ENCODE assay signal across 12 cellular contexts in genomic region chr11:10898003-10898762, GRCh38. TPM values are rescaled to one million over a fixed set of nuclear protein-coding genes. Genes with fewer than 3 reads are reported as not detected.
DNase-seq lines count a peak whose midpoint lies in the region; ATAC-seq, FAIRE-seq and TF ChIP-seq lines count a peak whose summit lies in the region.
"Had no signal": no experiment of that assay in that cellular context is flagged by ENCODE, and none has a peak within 500 bp of the region (broad histone marks: within the 10 kb centered on the region; RNA-seq: fewer than 3 reads in every experiment).

No MANE protein-coding gene starts in this region.

- BruUV-seq in PC-3 (replicated peaks; lab: Mats Ljungman, UMichigan): no TSS peak

- H3K14ac ChIP-seq in trophoblast cell (ENCODE audit: low read length): peak overlapping the region; percentile 8

- H3F3A ChIP-seq in PC-3 (ENCODE audit: low read length, unreplicated experiment): peaks cover 19% of the 10 kb centered on the region

- in situ Hi-C loops in ACHN (cut with HindIII; ENCODE audit: low pct_ligation_motif_present, low pct_unique_long_range_greater_than_20kb, low sequenced_read_pairs): no loop called here

- intact Hi-C loops in PC-3 (cut with micrococcal nuclease): no loop called here

- H3K4me3 ChIP-seq in ACC112 (ENCODE audit: low read depth, low read length) (peak overlapping the region; percentile 60), PC-3 (ENCODE audit: low read length) (peak overlapping the region; percentile 18; the same call in 1 of the 2 replicates), esophagus (ENCODE audit: low read depth in 1 of 2, low read length in 2 of 2) (no peak overlapping the region), trophoblast cell (ENCODE audit: low read depth, low read length) (no peak overlapping the region), small intestine (ENCODE audit: low read depth in 1 of 2, low read length in 2 of 2) (no peak overlapping the region)

- H3K9ac ChIP-seq in PC-3 (ENCODE audit: low read length) (peak overlapping the region; percentile 96), trophoblast cell (ENCODE audit: low read length) (no peak overlapping the region)

- H2AFZ ChIP-seq in ACC112 (ENCODE audit: low read length, unreplicated experiment) (no peak overlapping the region), PC-3 (ENCODE audit: low read length) (no peak overlapping the region), trophoblast cell (ENCODE audit: insufficient read depth, low read length, poor library complexity) (no peak overlapping the region)

- H3K18ac ChIP-seq in trophoblast cell (ENCODE audit: low read length): no peak overlapping the region

- H3K9me3 ChIP-seq in PC-3 (ENCODE audit: low read length) (no peaks in the 10 kb centered on the region), esophagus (ENCODE audit: control insufficient read depth in 2 of 2, insufficient read depth in 1 of 2, low read depth in 1 of 2, low read length in 1 of 2) (no peaks in the 10 kb centered on the region), trophoblast cell (ENCODE audit: insufficient read depth, low read depth, low read length) (no peaks in the 10 kb centered on the region), small intestine (ENCODE audit: control insufficient read depth, low read depth) (no peaks in the 10 kb centered on the region)

- CTCF ChIA-PET in PC-3 (lab: Charles Lee): no interaction called here

- H2AK5ac ChIP-seq in trophoblast cell (ENCODE audit: low read length): peak overlapping the region; percentile 18

- H4K8ac ChIP-seq in trophoblast cell (ENCODE audit: low read depth, low read length): no peak overlapping the region

- peak overlapping the region; percentile 71 for H3K4me2 ChIP-seq in PC-3 (ENCODE audit: low read length)
- no peak overlapping the region for H3K4me2 ChIP-seq in trophoblast cell (ENCODE audit: low read length)

- no peak overlapping the region for H4K12ac ChIP-seq in trophoblast cell (ENCODE audit: low read depth, low read length)

- H3K4ac ChIP-seq in trophoblast cell (ENCODE audit: low read depth, low read length): no peak overlapping the region

- no peak for ATAC-seq in PC-3
- ATAC-seq in GM18909 (IDR thresholded peaks at IDR 0.05; ENCODE audit: poor library complexity, unreplicated experiment): no peak

- H3K9me2 ChIP-seq in PC-3 (replicated peaks; ENCODE audit: low read length): no peaks in the 10 kb centered on the region

- H3K36me3 ChIP-seq in ACC112 (ENCODE audit: insufficient read depth, low read length) (no peaks in the 10 kb centered on the region), PC-3 (ENCODE audit: low read depth, low read length) (no peaks in the 10 kb centered on the region), esophagus (ENCODE audit: control insufficient read depth in 2 of 2, insufficient read depth in 2 of 2, low read length in 1 of 2) (no peaks in the 10 kb centered on the region), trophoblast cell (ENCODE audit: control insufficient read depth in 1 of 2, insufficient read depth in 2 of 2, low read length in 2 of 2) (no peaks in the 10 kb centered on the region), small intestine (ENCODE audit: control insufficient read depth in 2 of 2, insufficient read depth in 2 of 2, low read length in 2 of 2) (no peaks in the 10 kb centered on the region)

- WGBS in esophagus, 2 donors: 94 to 95% methylated on average over 5 of the region's 5 CpGs
- no CpG with 5 or more reads among the region's 5 CpGs for WGBS in trophoblast cell (ENCODE audit: extremely low coverage, insufficient coverage, insufficient read length)
- 93 to 95% (median 94%) methylated on average over 5 of the region's 5 CpGs for WGBS in small intestine, 3 donors

- no peaks in the 10 kb centered on the region for H4K20me1 ChIP-seq in PC-3 (ENCODE audit: low read length)

- H4K91ac ChIP-seq in trophoblast cell (ENCODE audit: low read depth, low read length): peak overlapping the region; percentile 82

- H3K79me1 ChIP-seq in trophoblast cell (ENCODE audit: low read length): peaks cover 16% of the 10 kb centered on the region

- H3K27me3 ChIP-seq in ACC112 (ENCODE audit: insufficient read depth, low read length) (no peaks in the 10 kb centered on the region), PC-3 (ENCODE audit: low read length) (no peaks in the 10 kb centered on the region), esophagus (ENCODE audit: control insufficient read depth in 1 of 2, insufficient read depth in 2 of 2, low read length in 2 of 2) (no peaks in the 10 kb centered on the region), trophoblast cell (ENCODE audit: insufficient read depth, low read length) (no peaks in the 10 kb centered on the region), small intestine (ENCODE audit: control insufficient read depth in 2 of 2, insufficient read depth in 2 of 2, low read length in 2 of 2) (no peaks in the 10 kb centered on the region)

- H3K27ac ChIP-seq in ACC112 (ENCODE audit: low read depth, low read length): peak overlapping the region; percentile 98
- H3K27ac ChIP-seq in PC-3 (ENCODE audit: low read length): peak overlapping the region; percentile 99
- H3K27ac ChIP-seq in esophagus (ENCODE audit: low read depth in 2 of 2, low read length in 1 of 2): peak overlapping the region; percentile 97 to 99
- no peak overlapping the region for H3K27ac ChIP-seq in trophoblast cell (ENCODE audit: low read depth, low read length)
- peak overlapping the region in 1 of 2 donors; percentile 93 for H3K27ac ChIP-seq in small intestine (ENCODE audit: low read depth in 1 of 2, low read length in 1 of 2)

- TF ChIP-seq CTCF in PC-3 (conservative IDR thresholded peaks at IDR 0.05; ENCODE audit: low read depth, low read length): no peak

- FAIRE-seq in small intestine (lab: Jason Lieb, UNC): no peak

- DNase-seq in PC-3 (no peak), trophoblast cell (peak; percentile 14 to 27), ACHN (no peak), small intestine (no peak)
- DNase-seq in activated CD8-positive, alpha-beta memory T cell treated with anti-CD3 and anti-CD28 coated beads for 24 hours: no peak
- DNase-seq: activated CD4-positive, alpha-beta T cell treated with anti-CD3 and anti-CD28 coated beads for 1 hour; CD4-positive, CD25-positive, alpha-beta regulatory T cell; NCI-H1694 treated with DMSO at 0.1 percent for 48 hours; stimulated activated CD8-positive, alpha-beta memory T cell treated with anti-CD3 and anti-CD28 coated beads, Interleukin-4, amount 100 ng/mL, for 48 hours had no signal

- peak overlapping the region; percentile 57 for H2BK5ac ChIP-seq in trophoblast cell (ENCODE audit: low read depth, low read length, poor library complexity)

- H3K79me2 ChIP-seq in ACC112 (ENCODE audit: control insufficient read depth, insufficient read depth, low read length, unreplicated experiment) (no peaks in the 10 kb centered on the region), PC-3 (ENCODE audit: low read length) (no peaks in the 10 kb centered on the region; the same call in 1 of the 2 replicates), trophoblast cell (ENCODE audit: control insufficient read depth, insufficient read depth, low read length, poor library complexity) (no peaks in the 10 kb centered on the region)

- peaks cover 53% of the 10 kb centered on the region for H3K4me1 ChIP-seq in ACC112 (ENCODE audit: control insufficient read depth, insufficient read depth, low read length, unreplicated experiment)
- H3K4me1 ChIP-seq in PC-3 (ENCODE audit: insufficient read depth, low read length): peaks cover 56% of the 10 kb centered on the region
- peaks cover 5 to 21% of the 10 kb centered on the region in 2 donors for H3K4me1 ChIP-seq in esophagus (ENCODE audit: control insufficient read depth in 2 of 2, insufficient read depth in 2 of 2, low read length in 1 of 2)
- peaks cover 18% of the 10 kb centered on the region in 2 experiments for H3K4me1 ChIP-seq in trophoblast cell (ENCODE audit: control insufficient read depth in 1 of 2, insufficient read depth in 2 of 2, low read length in 2 of 2)
- H3K4me1 ChIP-seq in small intestine (ENCODE audit: control insufficient read depth in 2 of 2, insufficient read depth in 1 of 2, low read depth in 1 of 2, low read length in 1 of 2): peaks cover 3 to 10% of the 10 kb centered on the region in 2 donors

- no peak overlapping the region for H3K23ac ChIP-seq in trophoblast cell (ENCODE audit: low read length)

- H2BK120ac ChIP-seq in trophoblast cell (ENCODE audit: insufficient read depth, low read length, poor library complexity): peak overlapping the region; percentile 35

- POLR2A ChIA-PET in PC-3 (lab: Charles Lee; ENCODE audit: unreplicated experiment): interaction anchor here (0.6 kb wide), 1 partner anchor 844 kb away, joined by 3 read pairs; no protein-coding TSS in a partner anchor

- peak overlapping the region; percentile 1 for H2BK12ac ChIP-seq in trophoblast cell (ENCODE audit: low read length)

RNA-seq across cellular contexts. Expression of gene ZBED5, which starts 40.3 kb away (rescaled TPM):
- total RNA-seq in PC-3 (2014; rRNA removed): 19.5 and 21.0 TPM in 2 replicates
- polyA plus RNA-seq in esophagus: 10 to 100 TPM; 16.1 to 30.4 TPM
- 22.2 and 22.5 TPM in 2 replicates for polyA plus RNA-seq in trophoblast cell (2013)
- 10 to 100 TPM; 11.9 to 18.9 (median 15.2) TPM for polyA plus RNA-seq in small intestine

Comparison
In these comparisons a context has a peak if more than half of its experiments do, and no peak if none do; other contexts are left out.
1. H3K4me3 ChIP-seq: peak in ACC112 (single experiment) and PC-3 (single experiment); none in esophagus (0 of 2), trophoblast cell (single experiment) and small intestine (0 of 2).
2. DNase-seq: peak in trophoblast cell (2 of 2); none in PC-3 (single experiment), ACHN (single experiment), small intestine (single experiment) and activated CD8-positive, alpha-beta memory T cell treated with anti-CD3 and anti-CD28 coated beads for 24 hours (single experiment).